ENCODE assay signal across 7 cellular contexts in the genomic region with DNA sequence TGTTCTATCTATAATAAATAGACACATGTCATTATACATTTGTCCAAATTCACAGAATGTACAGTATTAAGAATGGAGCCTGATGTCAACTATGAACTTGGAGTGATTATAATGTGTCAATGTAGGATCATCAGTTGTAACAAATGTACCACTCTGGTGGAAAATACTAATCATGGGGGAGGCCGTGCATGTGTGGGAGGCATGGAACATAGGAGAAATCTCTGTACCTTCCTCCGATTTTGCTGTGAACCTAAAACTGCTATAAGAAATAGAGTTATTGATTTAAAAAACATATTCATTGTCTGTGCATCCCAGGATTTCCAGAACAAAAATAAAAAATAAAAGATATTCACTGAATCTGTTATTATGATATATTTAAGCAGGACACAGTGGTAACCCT.
DNase-seq lines count a peak whose midpoint lies in the region; ATAC-seq lines count a peak whose summit lies in the region.
"Not testable (repeated sequence)": the region's sequence is repeated elsewhere in the genome, so short reads cannot be mapped to it uniquely, and the experiment has no call there.

No MANE protein-coding gene starts in this region.

- H3K27me3 Mint-ChIP-seq in activated naive CD8-positive, alpha-beta T cell treated with anti-CD3 and anti-CD28 coated beads, Interleukin-2, amount 50 U/mL, for 24 hours: not testable (repeated sequence)

- H3K4me1 Mint-ChIP-seq in activated naive CD8-positive, alpha-beta T cell treated with anti-CD3 and anti-CD28 coated beads, Interleukin-2, amount 50 U/mL, for 24 hours: not testable (repeated sequence)

- H3K36me3 Mint-ChIP-seq in activated naive CD8-positive, alpha-beta T cell treated with anti-CD3 and anti-CD28 coated beads, Interleukin-2, amount 50 U/mL, for 24 hours (ENCODE audit: low read depth): not testable (repeated sequence)

- peak; percentile 43 for DNase-seq in activated CD4-positive, alpha-beta T cell treated with anti-CD3 and anti-CD28 coated beads for 48 hours
- peak; percentile 29 for DNase-seq in activated CD8-positive, alpha-beta memory T cell treated with anti-CD3 and anti-CD28 coated beads, Interleukin-2, amount 50 U/mL, for 4 hours
- DNase-seq in activated effector memory CD4-positive, alpha-beta T cell treated with anti-CD3 and anti-CD28 coated beads, Interleukin-2, amount 50 U/mL, for 16 hours: peak; percentile 68
- peak; percentile 37 for DNase-seq in activated naive CD8-positive, alpha-beta T cell treated with anti-CD3 and anti-CD28 coated beads, Interleukin-2, amount 50 U/mL, for 24 hours
- DNase-seq in stimulated activated CD4-positive, alpha-beta T cell treated with anti-CD3 and anti-CD28 coated beads, Interleukin-15, amount 100 ng/mL, for 48 hours (ENCODE audit: low read depth in 2 of 2): peak; percentile 2 to 3
- peak; percentile 40 for DNase-seq in stimulated activated CD4-positive, alpha-beta T cell treated with anti-CD3 and anti-CD28 coated beads, Interleukin-4, amount 100 ng/mL, for 24 hours
- peak; percentile 9 to 30 for DNase-seq in stimulated activated CD8-positive, alpha-beta memory T cell treated with anti-CD3 and anti-CD28 coated beads, Interleukin-7, amount 100 ng/mL, for 4 hours (ENCODE audit: low read depth in 2 of 2)

- not testable (repeated sequence) for H3K9me3 Mint-ChIP-seq in activated naive CD8-positive, alpha-beta T cell treated with anti-CD3 and anti-CD28 coated beads, Interleukin-2, amount 50 U/mL, for 24 hours

- H3K4me3 Mint-ChIP-seq in activated naive CD8-positive, alpha-beta T cell treated with anti-CD3 and anti-CD28 coated beads, Interleukin-2, amount 50 U/mL, for 24 hours: not testable (repeated sequence)

- H3K27ac Mint-ChIP-seq in activated naive CD8-positive, alpha-beta T cell treated with anti-CD3 and anti-CD28 coated beads, Interleukin-2, amount 50 U/mL, for 24 hours: not testable (repeated sequence)

- ATAC-seq in activated naive CD8-positive, alpha-beta T cell treated with anti-CD3 and anti-CD28 coated beads, Interleukin-2, amount 50 U/mL, for 24 hours: peak; percentile 24

Comparison
In these comparisons a context has a peak if more than half of its experiments do, and no peak if none do; other contexts are left out.
1. Peak in every context shown above with its lines: DNase-seq and ATAC-seq.
2. DNase-seq: peak in every context shown above with its lines; median percentile 68 in activated effector memory CD4-positive, alpha-beta T cell treated with anti-CD3 and anti-CD28 coated beads, Interleukin-2, amount 50 U/mL, for 16 hours; 43 in activated CD4-positive, alpha-beta T cell treated with anti-CD3 and anti-CD28 coated beads for 48 hours; 40 in stimulated activated CD4-positive, alpha-beta T cell treated with anti-CD3 and anti-CD28 coated beads, Interleukin-4, amount 100 ng/mL, for 24 hours; 37 in activated naive CD8-positive, alpha-beta T cell treated with anti-CD3 and anti-CD28 coated beads, Interleukin-2, amount 50 U/mL, for 24 hours; 29 in activated CD8-positive, alpha-beta memory T cell treated with anti-CD3 and anti-CD28 coated beads, Interleukin-2, amount 50 U/mL, for 4 hours; 20 in stimulated activated CD8-positive, alpha-beta memory T cell treated with anti-CD3 and anti-CD28 coated beads, Interleukin-7, amount 100 ng/mL, for 4 hours; 2 in stimulated activated CD4-positive, alpha-beta T cell treated with anti-CD3 and anti-CD28 coated beads, Interleukin-15, amount 100 ng/mL, for 48 hours.